ENCODE assay signal across 1 cellular context in the genomic region with DNA sequence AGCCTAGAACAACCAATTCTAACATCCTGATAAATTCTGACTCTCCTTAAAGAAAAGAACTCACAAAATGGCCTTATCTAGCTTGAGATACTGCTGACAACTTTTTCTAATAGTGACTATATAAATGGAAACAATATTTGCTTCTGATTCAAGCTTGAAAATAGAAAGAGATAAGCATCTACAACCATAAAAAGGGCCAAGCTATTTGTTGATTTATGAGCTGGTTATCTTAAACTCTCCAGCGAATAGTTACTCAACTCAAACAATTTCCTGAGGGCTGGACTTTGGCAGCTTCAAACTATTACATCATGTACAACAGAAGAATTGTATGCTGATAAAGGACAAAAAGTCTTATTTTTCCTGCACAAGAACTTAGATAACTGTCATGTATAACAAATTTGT.
A peak's percentile ranks its signal among the peaks of the same experiment; 100 is the strongest.
TF ChIP-seq lines count a peak whose summit lies in the region.

No MANE protein-coding gene starts in this region.

TF ChIP-seq in HepG2, 621 proteins besides CTCF, POLR2A, EP300 and RAD21 (continued from another document and continues in another):
- TF ChIP-seq NCOA5 (CRISPR knock-in tag; IDR thresholded peaks at IDR 0.05) (no peak), ZNF33B (CRISPR knock-in tag; IDR thresholded peaks at IDR 0.05) (no peak), SP5 (CRISPR knock-in tag; IDR thresholded peaks at IDR 0.05; ENCODE audit: borderline replicate concordance, low read depth) (peak; percentile 81), TRIM24 (CRISPR knock-in tag; IDR thresholded peaks at IDR 0.05) (no peak), FIP1L1 (IDR thresholded peaks at IDR 0.05; ENCODE audit: borderline replicate concordance, insufficient read depth, low read depth, low read length) (no peak), ZSCAN29 (CRISPR knock-in tag; conservative IDR thresholded peaks at IDR 0.05) (no peak), ZFP82 (CRISPR knock-in tag; IDR thresholded peaks at IDR 0.05; ENCODE audit: borderline replicate concordance) (no peak), ZNF672 (CRISPR knock-in tag; IDR thresholded peaks at IDR 0.05) (no peak), ZNF780A (CRISPR knock-in tag; IDR thresholded peaks at IDR 0.05) (no peak), MEIS2 (CRISPR knock-in tag; IDR thresholded peaks at IDR 0.05) (no peak), ZHX1 (CRISPR knock-in tag; IDR thresholded peaks at IDR 0.05; ENCODE audit: low read depth) (no peak), TOE1 (CRISPR knock-in tag; IDR thresholded peaks at IDR 0.05) (0 out of 2 replicates have a peak, but pooled peaks have one; percentile 43), STAG1 (CRISPR knock-in tag; IDR thresholded peaks at IDR 0.05) (no peak), NFE2 (CRISPR knock-in tag; IDR thresholded peaks at IDR 0.05) (no peak), U2AF1 (optimal IDR thresholded peaks at IDR 0.05; ENCODE audit: low read depth, low read length) (no peak), ZNF605 (CRISPR knock-in tag; IDR thresholded peaks at IDR 0.05) (no peak), JUNB (CRISPR knock-in tag; IDR thresholded peaks at IDR 0.05; ENCODE audit: borderline replicate concordance) (no peak), RBFOX2 (IDR thresholded peaks at IDR 0.05; ENCODE audit: low read depth, low read length) (no peak), TCF12 (IDR thresholded peaks at IDR 0.05) (no peak), TCF12 (CRISPR knock-in tag; IDR thresholded peaks at IDR 0.05) (no peak), PRMT3 (CRISPR knock-in tag; IDR thresholded peaks at IDR 0.05; ENCODE audit: borderline replicate concordance, low read depth) (no peak), DPF2 (CRISPR knock-in tag; IDR thresholded peaks at IDR 0.05; ENCODE audit: borderline replicate concordance, low read depth) (0 out of 2 replicates have a peak, but pooled peaks have one; percentile 54), ZNF382 (CRISPR knock-in tag; IDR thresholded peaks at IDR 0.05; ENCODE audit: borderline replicate concordance) (no peak), ZNF275 (CRISPR knock-in tag; IDR thresholded peaks at IDR 0.05; ENCODE audit: borderline replicate concordance) (no peak), MAZ (IDR thresholded peaks at IDR 0.05; ENCODE audit: borderline replicate concordance, low read depth, low read length) (no peak), MAZ (CRISPR knock-in tag; IDR thresholded peaks at IDR 0.05; ENCODE audit: low read depth) (no peak), ZKSCAN8 (CRISPR knock-in tag; IDR thresholded peaks at IDR 0.05; ENCODE audit: borderline replicate concordance) (peak; percentile 68; the same call in 1 of the 2 replicates), ZBTB3 (CRISPR knock-in tag; IDR thresholded peaks at IDR 0.05; ENCODE audit: borderline replicate concordance, low read depth) (no peak), KDM5B (CRISPR knock-in tag; IDR thresholded peaks at IDR 0.05; ENCODE audit: borderline replicate concordance) (no peak), ZNF263 (CRISPR knock-in tag; IDR thresholded peaks at IDR 0.05) (no peak), RBM22 (optimal IDR thresholded peaks at IDR 0.05; ENCODE audit: low read length) (no peak), ZNF343 (CRISPR knock-in tag; IDR thresholded peaks at IDR 0.05) (no peak), GRHL1 (CRISPR knock-in tag; conservative IDR thresholded peaks at IDR 0.05) (no peak), KAT2B (IDR thresholded peaks at IDR 0.05; ENCODE audit: borderline replicate concordance, low read depth, low read length) (no peak), ZNF530 (CRISPR knock-in tag; IDR thresholded peaks at IDR 0.05; ENCODE audit: low read depth) (no peak), MAX (IDR thresholded peaks at IDR 0.05) (no peak), NR1H2 (CRISPR knock-in tag; IDR thresholded peaks at IDR 0.05; ENCODE audit: borderline replicate concordance, low read depth) (no peak), ZNF3 (CRISPR knock-in tag; IDR thresholded peaks at IDR 0.05) (no peak), MLLT10 (CRISPR knock-in tag; IDR thresholded peaks at IDR 0.05) (no peak), CBX5 (CRISPR knock-in tag; IDR thresholded peaks at IDR 0.05; ENCODE audit: borderline replicate concordance) (no peak), AGO2 (optimal IDR thresholded peaks at IDR 0.05; ENCODE audit: low read depth, low read length) (no peak), NCOA2 (CRISPR knock-in tag; IDR thresholded peaks at IDR 0.05) (peak; percentile 89), ZNF180 (CRISPR knock-in tag; IDR thresholded peaks at IDR 0.05; ENCODE audit: borderline replicate concordance, low read depth) (no peak), ISX (CRISPR knock-in tag; conservative IDR thresholded peaks at IDR 0.05) (no peak)
- TF ChIP-seq, protein P1, sequence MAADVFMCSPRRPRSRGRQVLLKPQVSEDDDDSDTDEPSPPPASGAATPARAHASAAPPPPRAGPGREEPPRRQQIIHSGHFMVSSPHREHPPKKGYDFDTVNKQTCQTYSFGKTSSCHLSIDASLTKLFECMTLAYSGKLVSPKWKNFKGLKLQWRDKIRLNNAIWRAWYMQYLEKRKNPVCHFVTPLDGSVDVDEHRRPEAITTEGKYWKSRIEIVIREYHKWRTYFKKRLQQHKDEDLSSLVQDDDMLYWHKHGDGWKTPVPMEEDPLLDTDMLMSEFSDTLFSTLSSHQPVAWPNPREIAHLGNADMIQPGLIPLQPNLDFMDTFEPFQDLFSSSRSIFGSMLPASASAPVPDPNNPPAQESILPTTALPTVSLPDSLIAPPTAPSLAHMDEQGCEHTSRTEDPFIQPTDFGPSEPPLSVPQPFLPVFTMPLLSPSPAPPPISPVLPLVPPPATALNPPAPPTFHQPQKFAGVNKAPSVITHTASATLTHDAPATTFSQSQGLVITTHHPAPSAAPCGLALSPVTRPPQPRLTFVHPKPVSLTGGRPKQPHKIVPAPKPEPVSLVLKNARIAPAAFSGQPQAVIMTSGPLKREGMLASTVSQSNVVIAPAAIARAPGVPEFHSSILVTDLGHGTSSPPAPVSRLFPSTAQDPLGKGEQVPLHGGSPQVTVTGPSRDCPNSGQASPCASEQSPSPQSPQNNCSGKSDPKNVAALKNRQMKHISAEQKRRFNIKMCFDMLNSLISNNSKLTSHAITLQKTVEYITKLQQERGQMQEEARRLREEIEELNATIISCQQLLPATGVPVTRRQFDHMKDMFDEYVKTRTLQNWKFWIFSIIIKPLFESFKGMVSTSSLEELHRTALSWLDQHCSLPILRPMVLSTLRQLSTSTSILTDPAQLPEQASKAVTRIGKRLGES (CRISPR knock-in tag; IDR thresholded peaks at IDR 0.05; ENCODE audit: borderline replicate concordance) = no peak
- TF ChIP-seq, protein P2, sequence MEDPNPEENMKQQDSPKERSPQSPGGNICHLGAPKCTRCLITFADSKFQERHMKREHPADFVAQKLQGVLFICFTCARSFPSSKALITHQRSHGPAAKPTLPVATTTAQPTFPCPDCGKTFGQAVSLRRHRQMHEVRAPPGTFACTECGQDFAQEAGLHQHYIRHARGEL (CRISPR knock-in tag; IDR thresholded peaks at IDR 0.05) = no peak
- TF ChIP-seq, protein P3, sequence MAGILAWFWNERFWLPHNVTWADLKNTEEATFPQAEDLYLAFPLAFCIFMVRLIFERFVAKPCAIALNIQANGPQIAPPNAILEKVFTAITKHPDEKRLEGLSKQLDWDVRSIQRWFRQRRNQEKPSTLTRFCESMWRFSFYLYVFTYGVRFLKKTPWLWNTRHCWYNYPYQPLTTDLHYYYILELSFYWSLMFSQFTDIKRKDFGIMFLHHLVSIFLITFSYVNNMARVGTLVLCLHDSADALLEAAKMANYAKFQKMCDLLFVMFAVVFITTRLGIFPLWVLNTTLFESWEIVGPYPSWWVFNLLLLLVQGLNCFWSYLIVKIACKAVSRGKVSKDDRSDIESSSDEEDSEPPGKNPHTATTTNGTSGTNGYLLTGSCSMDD (CRISPR knock-in tag; IDR thresholded peaks at IDR 0.05) = no peak
- TF ChIP-seq, protein P4, sequence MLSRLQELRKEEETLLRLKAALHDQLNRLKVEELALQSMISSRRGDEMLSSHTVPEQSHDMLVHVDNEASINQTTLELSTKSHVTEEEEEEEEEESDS (CRISPR knock-in tag; IDR thresholded peaks at IDR 0.05; ENCODE audit: borderline replicate concordance) = no peak
- TF ChIP-seq, protein P5, sequence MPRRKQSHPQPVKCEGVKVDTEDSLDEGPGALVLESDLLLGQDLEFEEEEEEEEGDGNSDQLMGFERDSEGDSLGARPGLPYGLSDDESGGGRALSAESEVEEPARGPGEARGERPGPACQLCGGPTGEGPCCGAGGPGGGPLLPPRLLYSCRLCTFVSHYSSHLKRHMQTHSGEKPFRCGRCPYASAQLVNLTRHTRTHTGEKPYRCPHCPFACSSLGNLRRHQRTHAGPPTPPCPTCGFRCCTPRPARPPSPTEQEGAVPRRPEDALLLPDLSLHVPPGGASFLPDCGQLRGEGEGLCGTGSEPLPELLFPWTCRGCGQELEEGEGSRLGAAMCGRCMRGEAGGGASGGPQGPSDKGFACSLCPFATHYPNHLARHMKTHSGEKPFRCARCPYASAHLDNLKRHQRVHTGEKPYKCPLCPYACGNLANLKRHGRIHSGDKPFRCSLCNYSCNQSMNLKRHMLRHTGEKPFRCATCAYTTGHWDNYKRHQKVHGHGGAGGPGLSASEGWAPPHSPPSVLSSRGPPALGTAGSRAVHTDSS (CRISPR knock-in tag; conservative IDR thresholded peaks at IDR 0.05) = no peak
- TF ChIP-seq, protein P6, sequence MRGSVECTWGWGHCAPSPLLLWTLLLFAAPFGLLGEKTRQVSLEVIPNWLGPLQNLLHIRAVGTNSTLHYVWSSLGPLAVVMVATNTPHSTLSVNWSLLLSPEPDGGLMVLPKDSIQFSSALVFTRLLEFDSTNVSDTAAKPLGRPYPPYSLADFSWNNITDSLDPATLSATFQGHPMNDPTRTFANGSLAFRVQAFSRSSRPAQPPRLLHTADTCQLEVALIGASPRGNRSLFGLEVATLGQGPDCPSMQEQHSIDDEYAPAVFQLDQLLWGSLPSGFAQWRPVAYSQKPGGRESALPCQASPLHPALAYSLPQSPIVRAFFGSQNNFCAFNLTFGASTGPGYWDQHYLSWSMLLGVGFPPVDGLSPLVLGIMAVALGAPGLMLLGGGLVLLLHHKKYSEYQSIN (CRISPR knock-in tag; IDR thresholded peaks at IDR 0.05; ENCODE audit: borderline replicate concordance) = no peak
- TF ChIP-seq, protein P7, sequence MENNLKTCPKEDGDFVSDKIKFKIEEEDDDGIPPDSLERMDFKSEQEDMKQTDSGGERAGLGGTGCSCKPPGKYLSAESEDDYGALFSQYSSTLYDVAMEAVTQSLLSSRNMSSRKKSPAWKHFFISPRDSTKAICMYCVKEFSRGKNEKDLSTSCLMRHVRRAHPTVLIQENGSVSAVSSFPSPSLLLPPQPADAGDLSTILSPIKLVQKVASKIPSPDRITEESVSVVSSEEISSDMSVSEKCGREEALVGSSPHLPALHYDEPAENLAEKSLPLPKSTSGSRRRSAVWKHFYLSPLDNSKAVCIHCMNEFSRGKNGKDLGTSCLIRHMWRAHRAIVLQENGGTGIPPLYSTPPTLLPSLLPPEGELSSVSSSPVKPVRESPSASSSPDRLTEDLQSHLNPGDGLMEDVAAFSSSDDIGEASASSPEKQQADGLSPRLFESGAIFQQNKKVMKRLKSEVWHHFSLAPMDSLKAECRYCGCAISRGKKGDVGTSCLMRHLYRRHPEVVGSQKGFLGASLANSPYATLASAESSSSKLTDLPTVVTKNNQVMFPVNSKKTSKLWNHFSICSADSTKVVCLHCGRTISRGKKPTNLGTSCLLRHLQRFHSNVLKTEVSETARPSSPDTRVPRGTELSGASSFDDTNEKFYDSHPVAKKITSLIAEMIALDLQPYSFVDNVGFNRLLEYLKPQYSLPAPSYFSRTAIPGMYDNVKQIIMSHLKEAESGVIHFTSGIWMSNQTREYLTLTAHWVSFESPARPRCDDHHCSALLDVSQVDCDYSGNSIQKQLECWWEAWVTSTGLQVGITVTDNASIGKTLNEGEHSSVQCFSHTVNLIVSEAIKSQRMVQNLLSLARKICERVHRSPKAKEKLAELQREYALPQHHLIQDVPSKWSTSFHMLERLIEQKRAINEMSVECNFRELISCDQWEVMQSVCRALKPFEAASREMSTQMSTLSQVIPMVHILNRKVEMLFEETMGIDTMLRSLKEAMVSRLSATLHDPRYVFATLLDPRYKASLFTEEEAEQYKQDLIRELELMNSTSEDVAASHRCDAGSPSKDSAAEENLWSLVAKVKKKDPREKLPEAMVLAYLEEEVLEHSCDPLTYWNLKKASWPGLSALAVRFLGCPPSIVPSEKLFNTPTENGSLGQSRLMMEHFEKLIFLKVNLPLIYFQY (CRISPR knock-in tag; IDR thresholded peaks at IDR 0.05; ENCODE audit: borderline replicate concordance) = no peak
